ENCODE assay signal across 37 cellular contexts in genomic region chr3:116848402-116848801, GRCh38.
"Had no signal": no experiment of that assay in that cellular context is flagged by ENCODE, and none has a peak within 500 bp of the region (broad histone marks: within the 10 kb centered on the region; RNA-seq: fewer than 3 reads in every experiment).

No MANE protein-coding gene starts in this region.

- DNase-seq: activated CD4-positive, alpha-beta memory T cell treated with anti-CD3 and anti-CD28 coated beads for 36 hours; activated CD4-positive, alpha-beta T cell treated with anti-CD3 and anti-CD28 coated beads for 36 hours; activated CD4-positive, alpha-beta T cell treated with anti-CD3 and anti-CD28 coated beads, Interleukin-2, amount 10 ng/mL, durations not matched to agents 24 days and 14 days; activated CD4-positive, CD25-positive, alpha-beta regulatory T cell; activated CD4-positive, CD25-positive, alpha-beta regulatory T cell treated with anti-CD3 and anti-CD28 coated beads, Interleukin-2, amount 50 U/mL, for 72 hours; activated CD8-positive, alpha-beta memory T cell treated with anti-CD3 and anti-CD28 coated beads, Interleukin-2, amount 10 ng/mL, durations not matched to agents 7 days and 5 days; activated CD8-positive, alpha-beta memory T cell treated with anti-CD3 and anti-CD28 coated beads, Interleukin-2, amount 50 U/mL, for 4 hours; activated CD8-positive, alpha-beta T cell treated with anti-CD3 and anti-CD28 coated beads, Interleukin-2, amount 10 ng/mL, durations not matched to agents 7 days and 5 days; activated effector memory CD4-positive, alpha-beta T cell treated with anti-CD3 and anti-CD28 coated beads, Interleukin-2, amount 50 U/mL, for 16 hours; activated naive CD4-positive, alpha-beta T cell treated with anti-CD3 and anti-CD28 coated beads for 36 hours; activated naive CD8-positive, alpha-beta T cell treated with anti-CD3 and anti-CD28 coated beads for 36 hours; activated naive CD8-positive, alpha-beta T cell treated with anti-CD3 and anti-CD28 coated beads, Interleukin-2, amount 50 U/mL, for 24 hours; activated T-cell treated with anti-CD3 and anti-CD28 coated beads, Interleukin-2, amount 50 U/mL, for 1 hour; activated T-cell treated with anti-CD3 and anti-CD28 coated beads, Interleukin-2, amount 50 U/mL, for 48 hours; adrenal gland; amygdala; dorsolateral prefrontal cortex; effector memory CD4-positive, alpha-beta T cell; erythroblast; foreskin keratinocyte; gastrocnemius medialis; glutamatergic neuron; heart left ventricle; T-helper 17 cell; T1000; WERI-Rb-1 had no signal

- ATAC-seq: activated CD4-positive, alpha-beta T cell treated with anti-CD3 and anti-CD28 coated beads for 36 hours; activated CD8-positive, alpha-beta memory T cell treated with anti-CD3 and anti-CD28 coated beads, Interleukin-2, amount 10 ng/mL, durations not matched to agents 7 days and 5 days; activated CD8-positive, alpha-beta T cell treated with anti-CD3 and anti-CD28 coated beads, Interleukin-2, amount 10 ng/mL, durations not matched to agents 7 days and 5 days; activated naive CD8-positive, alpha-beta T cell treated with anti-CD3 and anti-CD28 coated beads, Interleukin-2, amount 50 U/mL, for 24 hours; foreskin keratinocyte; gastrocnemius medialis; heart left ventricle; T-helper 17 cell had no signal

- H3K27ac ChIP-seq: adrenal gland, ascending aorta, breast epithelium, coronary artery, dorsolateral prefrontal cortex, esophagus muscularis mucosa, foreskin keratinocyte, gastrocnemius medialis, heart left ventricle, WERI-Rb-1 had no signal

- H3K4me1 Mint-ChIP-seq: activated CD4-positive, alpha-beta T cell treated with anti-CD3 and anti-CD28 coated beads for 36 hours; activated CD4-positive, alpha-beta T cell treated with anti-CD3 and anti-CD28 coated beads, Interleukin-2, amount 10 ng/mL, durations not matched to agents 24 days and 14 days; activated CD8-positive, alpha-beta memory T cell treated with anti-CD3 and anti-CD28 coated beads, Interleukin-2, amount 10 ng/mL, durations not matched to agents 7 days and 5 days; activated naive CD4-positive, alpha-beta T cell treated with anti-CD3 and anti-CD28 coated beads, Interleukin-2, amount 50 U/mL, for 24 hours; activated naive CD8-positive, alpha-beta T cell treated with anti-CD3 and anti-CD28 coated beads for 36 hours; activated naive CD8-positive, alpha-beta T cell treated with anti-CD3 and anti-CD28 coated beads, Interleukin-2, amount 50 U/mL, for 24 hours; central memory CD8-positive, alpha-beta T cell; T-helper 17 cell had no signal

- H3K27me3 Mint-ChIP-seq: activated CD4-positive, alpha-beta memory T cell treated with anti-CD3 and anti-CD28 coated beads for 36 hours; activated CD4-positive, alpha-beta T cell treated with anti-CD3 and anti-CD28 coated beads for 36 hours; activated CD4-positive, alpha-beta T cell treated with anti-CD3 and anti-CD28 coated beads, Interleukin-2, amount 10 ng/mL, durations not matched to agents 24 days and 14 days; activated CD8-positive, alpha-beta memory T cell treated with anti-CD3 and anti-CD28 coated beads, Interleukin-2, amount 10 ng/mL, durations not matched to agents 7 days and 5 days; activated naive CD4-positive, alpha-beta T cell treated with anti-CD3 and anti-CD28 coated beads, Interleukin-2, amount 50 U/mL, for 24 hours; activated naive CD8-positive, alpha-beta T cell treated with anti-CD3 and anti-CD28 coated beads for 36 hours; activated naive CD8-positive, alpha-beta T cell treated with anti-CD3 and anti-CD28 coated beads, Interleukin-2, amount 50 U/mL, for 24 hours; brain; central memory CD8-positive, alpha-beta T cell; dendritic cell treated with granulocyte-macrophage colony-stimulating factor and Interleukin-4, amounts not matched to agents 40 ng/mL and 50 ng/mL, for 4 days; T-helper 17 cell had no signal

- H3K36me3 Mint-ChIP-seq: activated CD4-positive, alpha-beta memory T cell treated with anti-CD3 and anti-CD28 coated beads for 36 hours; activated CD8-positive, alpha-beta memory T cell treated with anti-CD3 and anti-CD28 coated beads, Interleukin-2, amount 10 ng/mL, durations not matched to agents 7 days and 5 days; activated naive CD4-positive, alpha-beta T cell treated with anti-CD3 and anti-CD28 coated beads, Interleukin-2, amount 50 U/mL, for 24 hours; activated naive CD8-positive, alpha-beta T cell treated with anti-CD3 and anti-CD28 coated beads for 36 hours; brain had no signal

- H3K4me1 ChIP-seq: adrenal gland, ascending aorta, breast epithelium, esophagus muscularis mucosa, foreskin keratinocyte, gastrocnemius medialis, heart left ventricle had no signal

- H3K4me3 Mint-ChIP-seq: activated CD4-positive, alpha-beta memory T cell treated with anti-CD3 and anti-CD28 coated beads for 36 hours; activated CD4-positive, alpha-beta T cell treated with anti-CD3 and anti-CD28 coated beads for 36 hours; activated CD4-positive, alpha-beta T cell treated with anti-CD3 and anti-CD28 coated beads, Interleukin-2, amount 10 ng/mL, durations not matched to agents 24 days and 14 days; activated CD8-positive, alpha-beta memory T cell treated with anti-CD3 and anti-CD28 coated beads, Interleukin-2, amount 10 ng/mL, durations not matched to agents 7 days and 5 days; activated CD8-positive, alpha-beta T cell treated with anti-CD3 and anti-CD28 coated beads, Interleukin-2, amount 10 ng/mL, durations not matched to agents 7 days and 5 days; activated naive CD4-positive, alpha-beta T cell treated with anti-CD3 and anti-CD28 coated beads for 36 hours; activated naive CD4-positive, alpha-beta T cell treated with anti-CD3 and anti-CD28 coated beads, Interleukin-2, amount 50 U/mL, for 24 hours; activated naive CD8-positive, alpha-beta T cell treated with anti-CD3 and anti-CD28 coated beads for 36 hours; activated naive CD8-positive, alpha-beta T cell treated with anti-CD3 and anti-CD28 coated beads, Interleukin-2, amount 50 U/mL, for 24 hours; activated T-helper 1 cell treated with anti-CD3 and anti-CD28 coated beads, Interleukin-12 subunit alpha, Interleukin-12 subunit beta, Interleukin-2, Interleukin-4 antibody, amounts not matched to agents 30 ng/mL and 10 ng/mL and 1 ng/mL, durations not matched to agents 14 hours and 24 hours and 36 hours; brain; central memory CD8-positive, alpha-beta T cell; dendritic cell treated with granulocyte-macrophage colony-stimulating factor and Interleukin-4, amounts not matched to agents 40 ng/mL and 50 ng/mL, for 4 days; T-helper 17 cell; T-helper 2 cell treated with Interferon-gamma antibody and Interleukin-4, amounts not matched to agents 5 μg/mL and 100 μg/mL, for 36 hours had no signal

- H3K27ac Mint-ChIP-seq: activated CD4-positive, alpha-beta memory T cell treated with anti-CD3 and anti-CD28 coated beads for 36 hours; activated CD4-positive, alpha-beta T cell treated with anti-CD3 and anti-CD28 coated beads for 36 hours; activated CD4-positive, alpha-beta T cell treated with anti-CD3 and anti-CD28 coated beads, Interleukin-2, amount 10 ng/mL, durations not matched to agents 24 days and 14 days; activated CD8-positive, alpha-beta memory T cell treated with anti-CD3 and anti-CD28 coated beads, Interleukin-2, amount 10 ng/mL, durations not matched to agents 7 days and 5 days; activated CD8-positive, alpha-beta T cell treated with anti-CD3 and anti-CD28 coated beads, Interleukin-2, amount 10 ng/mL, durations not matched to agents 7 days and 5 days; activated naive CD4-positive, alpha-beta T cell treated with anti-CD3 and anti-CD28 coated beads for 36 hours; activated naive CD4-positive, alpha-beta T cell treated with anti-CD3 and anti-CD28 coated beads, Interleukin-2, amount 50 U/mL, for 24 hours; activated naive CD8-positive, alpha-beta T cell treated with anti-CD3 and anti-CD28 coated beads for 36 hours; activated naive CD8-positive, alpha-beta T cell treated with anti-CD3 and anti-CD28 coated beads, Interleukin-2, amount 50 U/mL, for 24 hours; activated T-helper 1 cell treated with anti-CD3 and anti-CD28 coated beads, Interleukin-12 subunit alpha, Interleukin-12 subunit beta, Interleukin-2, Interleukin-4 antibody, amounts not matched to agents 30 ng/mL and 10 ng/mL and 1 ng/mL, durations not matched to agents 14 hours and 24 hours and 36 hours; activated T-helper 2 cell treated with anti-CD3 and anti-CD28 coated beads, Interferon-gamma antibody, Interleukin-2, Interleukin-4, amounts not matched to agents 10 μg/mL and 5 μg/mL and 100 μg/mL, durations not matched to agents 14 hours and 24 hours and 36 hours; brain; dendritic cell treated with granulocyte-macrophage colony-stimulating factor and Interleukin-4, amounts not matched to agents 40 ng/mL and 50 ng/mL, for 4 days; T-helper 17 cell; T-helper 2 cell treated with Interferon-gamma antibody and Interleukin-4, amounts not matched to agents 5 μg/mL and 100 μg/mL, for 36 hours had no signal

- H3K27me3 ChIP-seq: adrenal gland, ascending aorta, breast epithelium, dorsolateral prefrontal cortex, esophagus muscularis mucosa, gastrocnemius medialis, heart left ventricle had no signal

- H3K36me3 ChIP-seq: adrenal gland, ascending aorta, breast epithelium, esophagus muscularis mucosa, gastrocnemius medialis, heart left ventricle, WERI-Rb-1 had no signal

- H3K9me3 Mint-ChIP-seq: activated CD4-positive, alpha-beta T cell treated with anti-CD3 and anti-CD28 coated beads, Interleukin-2, amount 10 ng/mL, durations not matched to agents 24 days and 14 days; activated naive CD4-positive, alpha-beta T cell treated with anti-CD3 and anti-CD28 coated beads, Interleukin-2, amount 50 U/mL, for 24 hours; activated naive CD8-positive, alpha-beta T cell treated with anti-CD3 and anti-CD28 coated beads for 36 hours; brain; T-helper 2 cell treated with Interferon-gamma antibody and Interleukin-4, amounts not matched to agents 5 μg/mL and 100 μg/mL, for 36 hours had no signal

- H3K4me3 ChIP-seq: adrenal gland, ascending aorta, breast epithelium, coronary artery, dorsolateral prefrontal cortex, esophagus muscularis mucosa, gastrocnemius medialis, heart left ventricle had no signal

- H3K9me3 ChIP-seq: adrenal gland, ascending aorta, breast epithelium, esophagus muscularis mucosa, gastrocnemius medialis had no signal
